Comparison of ENCODE assay signal across 2 cellular contexts in the genomic region with DNA sequence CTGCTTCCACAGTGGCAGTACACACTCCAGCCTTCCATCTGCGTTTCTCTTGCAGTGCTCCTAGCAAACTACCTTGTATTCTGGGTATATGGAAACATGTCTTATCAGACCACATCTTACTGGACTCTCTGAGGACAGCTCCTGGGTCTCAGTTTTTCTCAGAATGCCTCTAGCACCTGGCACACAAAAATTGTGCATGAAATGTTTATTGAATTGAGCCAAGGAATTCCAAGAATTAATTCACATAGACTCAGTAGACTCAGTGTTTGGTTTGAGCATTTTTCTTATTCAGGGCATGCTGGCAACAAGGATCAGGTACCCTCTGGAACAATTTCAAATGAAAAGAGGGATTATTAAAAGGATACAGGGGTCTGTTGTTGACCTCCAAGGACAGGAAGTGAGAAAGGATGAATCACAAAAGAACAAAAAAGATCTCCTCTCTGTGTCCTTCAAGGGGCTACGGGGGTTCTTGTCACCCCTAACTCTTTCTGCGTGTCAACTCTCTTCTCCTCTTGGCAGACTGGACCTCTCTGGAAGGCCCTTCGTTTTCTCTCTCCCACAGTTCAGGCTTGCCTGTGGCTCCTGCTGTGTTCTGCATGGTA.
A peak's percentile ranks its signal among the peaks of the same experiment; 100 is the strongest.
TF ChIP-seq lines count a peak whose summit lies in the region.

No MANE protein-coding gene starts in this region.

TF ChIP-seq in GM23338, 12 proteins besides CTCF, POLR2A, EP300 and RAD21:
- no peak for TF ChIP-seq NANOG (IDR thresholded peaks at IDR 0.05; ENCODE audit: borderline replicate concordance)
- TF ChIP-seq, protein P1, sequence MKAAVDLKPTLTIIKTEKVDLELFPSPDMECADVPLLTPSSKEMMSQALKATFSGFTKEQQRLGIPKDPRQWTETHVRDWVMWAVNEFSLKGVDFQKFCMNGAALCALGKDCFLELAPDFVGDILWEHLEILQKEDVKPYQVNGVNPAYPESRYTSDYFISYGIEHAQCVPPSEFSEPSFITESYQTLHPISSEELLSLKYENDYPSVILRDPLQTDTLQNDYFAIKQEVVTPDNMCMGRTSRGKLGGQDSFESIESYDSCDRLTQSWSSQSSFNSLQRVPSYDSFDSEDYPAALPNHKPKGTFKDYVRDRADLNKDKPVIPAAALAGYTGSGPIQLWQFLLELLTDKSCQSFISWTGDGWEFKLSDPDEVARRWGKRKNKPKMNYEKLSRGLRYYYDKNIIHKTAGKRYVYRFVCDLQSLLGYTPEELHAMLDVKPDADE (IDR thresholded peaks at IDR 0.05): no peak
- TF ChIP-seq ZNF331 (CRISPR knock-in tag; IDR thresholded peaks at IDR 0.05; ENCODE audit: low read depth): no peak
- TF ChIP-seq ZNF114 (CRISPR knock-in tag; IDR thresholded peaks at IDR 0.05): no peak
- no peak for TF ChIP-seq EZH2 (IDR thresholded peaks at IDR 0.05; ENCODE audit: low read depth, unreplicated experiment)
- no peak for TF ChIP-seq POLR2AphosphoS5 (IDR thresholded peaks at IDR 0.05; ENCODE audit: low read depth)
- no peak for TF ChIP-seq ZNF462 (CRISPR knock-in tag; IDR thresholded peaks at IDR 0.05)
- TF ChIP-seq JUNB (IDR thresholded peaks at IDR 0.05; ENCODE audit: unreplicated experiment): no peak
- TF ChIP-seq CREB1 (CRISPR knock-in tag; IDR thresholded peaks at IDR 0.05; ENCODE audit: low read depth): no peak
- no peak for TF ChIP-seq EZH2phosphoT487 (IDR thresholded peaks at IDR 0.05; ENCODE audit: unreplicated experiment)
- TF ChIP-seq STAT1 (IDR thresholded peaks at IDR 0.05; ENCODE audit: unreplicated experiment): no peak

TF ChIP-seq in endothelial cell of umbilical vein, 7 proteins besides CTCF, POLR2A, EP300 and RAD21:
- peak; percentile 27 for TF ChIP-seq FOS (IDR thresholded peaks at IDR 0.05; ENCODE audit: borderline replicate concordance, insufficient read depth, low read length)
- TF ChIP-seq JUN (IDR thresholded peaks at IDR 0.05; ENCODE audit: borderline replicate concordance, insufficient read depth, insufficient read length, low read depth): no peak
- TF ChIP-seq GATA2 (IDR thresholded peaks at IDR 0.05; ENCODE audit: insufficient read depth, insufficient read length, low read depth, low read length): no peak
